In genomic region chr5:14741721-14742426, GRCh38 we compare ENCODE assay signal across 13 cellular contexts.
A peak's percentile ranks its signal among the peaks of the same experiment; 100 is the strongest.
DNase-seq lines count a peak whose midpoint lies in the region; ATAC-seq and TF ChIP-seq lines count a peak whose summit lies in the region.
"Had no signal": no experiment of that assay in that cellular context is flagged by ENCODE, and none has a peak within 500 bp of the region (broad histone marks: within the 10 kb centered on the region; RNA-seq: fewer than 3 reads in every experiment).

No MANE protein-coding gene starts in this region.

- no peak for DNase-seq in left ventricle myocardium inferior
- no peak for DNase-seq in Right ventricle myocardium superior
- peak; percentile 75 for DNase-seq in NCI-H69 (lab: John Stamatoyannopoulos, UW)
- no peak for DNase-seq in DMS153 treated with DMSO at 0.1 percent for 48 hours (lab: John Stamatoyannopoulos, UW; ENCODE audit: unreplicated experiment)
- DNase-seq in caudate nucleus (lab: John Stamatoyannopoulos, UW) = no peak
- DNase-seq in H9 = no peak
- DNase-seq: activated effector memory CD4-positive, alpha-beta T cell treated with Interleukin-2 at 50 U/mL for 16 hours; islet precursor cell; natural killer cell; NCI-H1092 had no signal

- no peak overlapping the region for H2BK12ac ChIP-seq in H9 (ENCODE audit: insufficient read length, low read depth, low read length)

- peak overlapping the region; percentile 7 for H3K27ac Mint-ChIP-seq in dendritic cell treated with granulocyte-macrophage colony-stimulating factor and Interleukin-4, amounts not matched to agents 40 ng/mL and 50 ng/mL, for 4 days
- H3K27ac Mint-ChIP-seq in H9 = peak overlapping the region in 1 of 3 experiments; percentile 62; a peak in 3 of 7 replicates

- H3K4me1 ChIP-seq in left ventricle myocardium inferior = peaks cover 81% of the 10 kb centered on the region
- peaks cover 5% of the 10 kb centered on the region; the same call in 1 of the 2 replicates for H3K4me1 ChIP-seq in H9 (ENCODE audit: insufficient read depth, low read length)

- H3K23ac ChIP-seq in H9 (ENCODE audit: insufficient read length, low read depth, low read length) = no peak overlapping the region

- no peak overlapping the region for H3K4me3 ChIP-seq in left ventricle myocardium inferior
- H3K4me3 ChIP-seq: smooth muscle cell had no signal

- no peak overlapping the region for H4K8ac ChIP-seq in H9 (replicated peaks; ENCODE audit: insufficient read length, low read depth, low read length)

- H3K4me3 Mint-ChIP-seq in dendritic cell treated with granulocyte-macrophage colony-stimulating factor and Interleukin-4, amounts not matched to agents 40 ng/mL and 50 ng/mL, for 4 days = no peak overlapping the region
- H3K4me3 Mint-ChIP-seq in H9 = no peak overlapping the region
- H3K4me3 Mint-ChIP-seq: natural killer cell had no signal

- H2BK120ac ChIP-seq in H9 (ENCODE audit: low read depth, low read length, poor library complexity, severe bottlenecking) = no peak overlapping the region

- H4K91ac ChIP-seq in H9 (ENCODE audit: insufficient read length, low read depth, low read length) = no peak overlapping the region

- peaks cover 2% of the 10 kb centered on the region for H4K20me1 ChIP-seq in H9 (ENCODE audit: control insufficient read depth, insufficient read depth, insufficient read length)

- no peaks in the 10 kb centered on the region for H3K27me3 Mint-ChIP-seq in dendritic cell treated with granulocyte-macrophage colony-stimulating factor and Interleukin-4, amounts not matched to agents 40 ng/mL and 50 ng/mL, for 4 days
- no peaks in the 10 kb centered on the region for H3K27me3 Mint-ChIP-seq in H9 (ENCODE audit: low read depth)

- H3K36me3 Mint-ChIP-seq in dendritic cell treated with granulocyte-macrophage colony-stimulating factor and Interleukin-4, amounts not matched to agents 40 ng/mL and 50 ng/mL, for 4 days (ENCODE audit: low read depth) = peaks cover 82% of the 10 kb centered on the region
- no peaks in the 10 kb centered on the region; a peak in 1 of 7 replicates for H3K36me3 Mint-ChIP-seq in H9 (ENCODE audit: insufficient read depth in 1 of 3, low read depth in 3 of 3)

- H2BK5ac ChIP-seq in H9 (ENCODE audit: insufficient read length, low read length) = no peak overlapping the region

- no peaks in the 10 kb centered on the region for H3K27me3 ChIP-seq in left ventricle myocardium inferior (ENCODE audit: low read depth)
- H3K27me3 ChIP-seq in H9 (ENCODE audit: insufficient read depth, low read length) = no peaks in the 10 kb centered on the region

- TF ChIP-seq CTCF in left ventricle myocardium inferior (IDR thresholded peaks at IDR 0.05; ENCODE audit: borderline replicate concordance) (no peak), H9 (conservative IDR thresholded peaks at IDR 0.05) (no peak)

- no peaks in the 10 kb centered on the region for H3K79me2 ChIP-seq in H9 (ENCODE audit: insufficient read depth, low read length)

- H2BK15ac ChIP-seq in H9 (ENCODE audit: low read depth, low read length) = no peak overlapping the region

- no peak overlapping the region for H3T11ph ChIP-seq in H9 (ENCODE audit: low read length)

- no CpG with 5 or more reads among the region's 11 CpGs for whole genome bisulfite sequencing in H9 (ENCODE audit: extremely low coverage, insufficient read length, low lambda C conversion rate)

- no peaks in the 10 kb centered on the region for H3K9me3 Mint-ChIP-seq in dendritic cell treated with granulocyte-macrophage colony-stimulating factor and Interleukin-4, amounts not matched to agents 40 ng/mL and 50 ng/mL, for 4 days
- no peaks in the 10 kb centered on the region; a peak in 1 of 5 replicates for H3K9me3 Mint-ChIP-seq in H9
- H3K9me3 Mint-ChIP-seq: natural killer cell had no signal

- H3K4ac ChIP-seq in H9 (ENCODE audit: low read depth, low read length) = no peak overlapping the region

- no peak overlapping the region for H3K18ac ChIP-seq in H9 (ENCODE audit: insufficient read length, low read depth, low read length)

- H3K9me3 ChIP-seq in left ventricle myocardium inferior (replicated peaks) (no peaks in the 10 kb centered on the region), H9 (ENCODE audit: control insufficient read depth, low read depth, low read length) (no peaks in the 10 kb centered on the region)

- H3K56ac ChIP-seq in H9 (ENCODE audit: insufficient read length, low read depth, low read length) = no peak overlapping the region

- no peak overlapping the region for H3K4me2 ChIP-seq in H9 (ENCODE audit: insufficient read depth, insufficient read length, low read length)
- H3K4me2 ChIP-seq: smooth muscle cell had no signal

- H4K5ac ChIP-seq in H9 (ENCODE audit: insufficient read length, low read depth, low read length) = no peak overlapping the region

- no peaks in the 10 kb centered on the region for H3K23me2 ChIP-seq in H9 (ENCODE audit: insufficient read length, low read depth, low read length, poor library complexity, severe bottlenecking)

- no peak overlapping the region for H2AFZ ChIP-seq in H9 (ENCODE audit: low read length)

- H3K27ac ChIP-seq in left ventricle myocardium inferior (replicated peaks) = peak overlapping the region; percentile 39
- no peak overlapping the region for H3K27ac ChIP-seq in caudate nucleus (ENCODE audit: low read depth, low read length)
- no peak overlapping the region for H3K27ac ChIP-seq in H9 (ENCODE audit: insufficient read length, low read depth, low read length)

- intact Hi-C loops in left ventricle myocardium inferior (cut with micrococcal nuclease) = no loop called here
- intact Hi-C loops in Right ventricle myocardium superior (cut with DNase I) = no loop called here
- intact Hi-C loops in dendritic cell treated with granulocyte-macrophage colony-stimulating factor and Interleukin-4, amounts not matched to agents 40 ng/mL and 50 ng/mL, for 4 days (cut with micrococcal nuclease) = no loop called here

- H3K36me3 ChIP-seq in left ventricle myocardium inferior = peaks cover 43% of the 10 kb centered on the region

- no peak overlapping the region for H2AK5ac ChIP-seq in H9 (ENCODE audit: insufficient read length, low read length)

- H2BK20ac ChIP-seq in H9 (ENCODE audit: low read depth, low read length, poor library complexity, severe bottlenecking) = no peak overlapping the region

- no peaks in the 10 kb centered on the region for H3K79me1 ChIP-seq in H9 (ENCODE audit: insufficient read depth, low read depth, low read length, poor library complexity, severe bottlenecking)

- peaks cover 25% of the 10 kb centered on the region for H3K4me1 Mint-ChIP-seq in dendritic cell treated with granulocyte-macrophage colony-stimulating factor and Interleukin-4, amounts not matched to agents 40 ng/mL and 50 ng/mL, for 4 days (ENCODE audit: low read depth)
- H3K4me1 Mint-ChIP-seq in H9 = peaks cover 38 to 39% of the 10 kb centered on the region in 2 experiments

- H3K14ac ChIP-seq in H9 (ENCODE audit: insufficient read depth, low read length) = no peak overlapping the region

- no peak overlapping the region for H3K9ac ChIP-seq in H9 (ENCODE audit: extremely low read depth, insufficient read length, low read length)

- ATAC-seq in Right ventricle myocardium superior (ENCODE audit: poor library complexity) = no peak
- ATAC-seq in HG02759 (IDR thresholded peaks at IDR 0.05; ENCODE audit: unreplicated experiment) = no peak
- ATAC-seq: natural killer cell had no signal
